ENCODE assay signal across 21 cellular contexts in the genomic region with DNA sequence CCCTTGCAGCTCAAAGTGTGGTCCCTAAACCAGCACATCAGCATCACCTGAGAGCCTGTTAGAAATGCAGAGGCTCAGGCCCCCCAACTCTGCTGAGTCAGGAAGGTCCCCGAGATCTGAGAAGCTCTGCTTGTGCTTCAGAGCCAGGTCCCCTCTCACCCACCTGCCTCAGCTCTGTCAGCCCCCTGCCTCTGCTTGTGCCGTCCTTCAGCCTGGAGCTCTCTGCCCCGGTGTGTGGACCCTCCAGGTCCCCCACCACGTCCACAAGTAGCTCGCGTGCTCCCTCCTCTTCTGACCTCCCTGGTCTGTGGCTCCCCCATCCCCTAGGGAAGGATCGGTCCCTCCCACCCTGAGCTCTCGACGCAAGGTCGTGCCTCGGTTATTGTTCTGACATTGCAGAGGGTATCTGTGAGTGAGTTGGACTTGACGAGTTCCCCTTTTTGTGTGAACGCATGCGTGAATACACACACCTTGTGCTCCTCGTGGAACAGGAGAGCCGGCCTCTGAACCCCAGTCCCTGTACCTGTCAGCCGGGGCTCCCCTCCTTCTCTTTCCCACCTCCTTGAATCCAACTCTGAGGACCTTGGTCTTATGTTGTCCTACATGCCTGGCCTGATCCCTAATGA.
DNase-seq lines count a peak whose midpoint lies in the region; FAIRE-seq and TF ChIP-seq lines count a peak whose summit lies in the region.
"Had no signal": no experiment of that assay in that cellular context is flagged by ENCODE, and none has a peak within 500 bp of the region (broad histone marks: within the 10 kb centered on the region; RNA-seq: fewer than 3 reads in every experiment).

No MANE protein-coding gene starts in this region.

- no peak overlapping the region for H3K4me2 ChIP-seq in astrocyte (ENCODE audit: low read length)

- CTCF ChIA-PET in activated CD4-positive, alpha-beta T cell treated with anti-CD3 and anti-CD28 coated beads, Interleukin-2, amount 10 ng/mL, durations not matched to agents 7 days and 5 days (lab: Charles Lee): interaction anchor here (0.7 to 5.5 kb wide), 5 partner anchors 9 to 1223 kb away, joined by 3 to 63 read pairs (median 4); no protein-coding TSS in a partner anchor

- H3K27me3 ChIP-seq in astrocyte (ENCODE audit: insufficient read depth, low read length): peaks cover 3% of the 10 kb centered on the region
- H3K27me3 ChIP-seq: cardiac muscle cell had no signal

- peak overlapping the region; percentile 47 for H3K27ac Mint-ChIP-seq in activated CD4-positive, alpha-beta T cell treated with anti-CD3 and anti-CD28 coated beads, Interleukin-2, amount 10 ng/mL, durations not matched to agents 7 days and 5 days
- H3K27ac Mint-ChIP-seq in astrocyte (ENCODE audit: unreplicated experiment): peak overlapping the region; percentile 34
- H3K27ac Mint-ChIP-seq in nephron progenitor cell: peak overlapping the region; percentile 62
- peak overlapping the region; percentile 65 for H3K27ac Mint-ChIP-seq in type B pancreatic cell
- H3K27ac Mint-ChIP-seq: activated naive CD4-positive, alpha-beta T cell treated with anti-CD3 and anti-CD28 coated beads for 36 hours; activated T-cell treated with anti-CD3 and anti-CD28 coated beads, Interleukin-2, amount 50 U/mL, for 72 hours had no signal

- no peaks in the 10 kb centered on the region for H3K36me3 ChIP-seq in astrocyte (ENCODE audit: insufficient read depth, low read length)
- H3K36me3 ChIP-seq: cardiac muscle cell, prostate gland had no signal

- H3K36me3 Mint-ChIP-seq in activated CD4-positive, alpha-beta T cell treated with anti-CD3 and anti-CD28 coated beads, Interleukin-2, amount 10 ng/mL, durations not matched to agents 7 days and 5 days (ENCODE audit: low read depth): no peaks in the 10 kb centered on the region
- H3K36me3 Mint-ChIP-seq in astrocyte (ENCODE audit: low read depth, unreplicated experiment): peaks cover 3% of the 10 kb centered on the region
- no peaks in the 10 kb centered on the region for H3K36me3 Mint-ChIP-seq in nephron progenitor cell (ENCODE audit: low read depth)
- no peaks in the 10 kb centered on the region for H3K36me3 Mint-ChIP-seq in type B pancreatic cell
- H3K36me3 Mint-ChIP-seq: CD8-positive, alpha-beta memory T cell had no signal

- DNase-seq in activated CD4-positive, alpha-beta T cell treated with anti-CD3 and anti-CD28 coated beads, Interleukin-2, amount 10 ng/mL, durations not matched to agents 7 days and 5 days: no peak
- DNase-seq in activated CD4-positive, alpha-beta T cell treated with anti-CD3 and anti-CD28 coated beads, Interleukin-2, amount 50 U/mL, for 1 hour: no peak
- DNase-seq in astrocyte (ENCODE audit: low read depth): no peak
- no peak for DNase-seq in nephron progenitor cell
- DNase-seq in type B pancreatic cell (ENCODE audit: extremely low spot score, unreplicated experiment): no peak
- DNase-seq in activated T-cell treated with anti-CD3 and anti-CD28 coated beads, Interleukin-2, amount 50 U/mL, for 1 hour: no peak
- DNase-seq in SIG-M5 (lab: John Stamatoyannopoulos, UW): no peak
- no peak for DNase-seq in NCI-H2107 treated with DMSO at 0.1 percent for 48 hours (lab: John Stamatoyannopoulos, UW; ENCODE audit: unreplicated experiment)
- DNase-seq: 8988T; activated CD4-positive, alpha-beta T cell treated with anti-CD3 and anti-CD28 coated beads for 1 hour; activated naive CD4-positive, alpha-beta T cell treated with anti-CD3 and anti-CD28 coated beads for 36 hours; activated T-cell treated with anti-CD3 and anti-CD28 coated beads, Interleukin-2, amount 50 U/mL, for 72 hours; CD8-positive, alpha-beta memory T cell; cortex of kidney; NCI-H226; PC-3; stimulated activated CD4-positive, alpha-beta T cell treated with anti-CD3 and anti-CD28 coated beads, Interleukin-1b, Interleukin-23, amount 100 ng/mL, for 48 hours; SW 1271 had no signal

- H3K27me3 Mint-ChIP-seq in activated CD4-positive, alpha-beta T cell treated with anti-CD3 and anti-CD28 coated beads, Interleukin-2, amount 10 ng/mL, durations not matched to agents 7 days and 5 days: no peaks in the 10 kb centered on the region
- H3K27me3 Mint-ChIP-seq in astrocyte (ENCODE audit: low read depth, unreplicated experiment): peaks cover 7% of the 10 kb centered on the region
- peaks cover 4% of the 10 kb centered on the region for H3K27me3 Mint-ChIP-seq in nephron progenitor cell (ENCODE audit: low read depth, poor library complexity)
- H3K27me3 Mint-ChIP-seq in type B pancreatic cell: no peaks in the 10 kb centered on the region

- no peak for TF ChIP-seq CTCF in astrocyte (IDR thresholded peaks at IDR 0.05; ENCODE audit: insufficient read depth, low read depth, low read length)
- no peak for TF ChIP-seq CTCF in nephron progenitor cell (IDR thresholded peaks at IDR 0.05)
- TF ChIP-seq CTCF in type B pancreatic cell (conservative IDR thresholded peaks at IDR 0.05): no peak

- no peak overlapping the region for H3K4me3 Mint-ChIP-seq in activated CD4-positive, alpha-beta T cell treated with anti-CD3 and anti-CD28 coated beads, Interleukin-2, amount 10 ng/mL, durations not matched to agents 7 days and 5 days
- H3K4me3 Mint-ChIP-seq in astrocyte (ENCODE audit: unreplicated experiment) (no peak overlapping the region), nephron progenitor cell (peak overlapping the region; percentile 51), type B pancreatic cell (no peak overlapping the region)
- H3K4me3 Mint-ChIP-seq: activated naive CD4-positive, alpha-beta T cell treated with anti-CD3 and anti-CD28 coated beads for 36 hours; activated T-cell treated with anti-CD3 and anti-CD28 coated beads, Interleukin-2, amount 50 U/mL, for 72 hours; CD8-positive, alpha-beta memory T cell had no signal

- peaks cover 38% of the 10 kb centered on the region for H3K4me1 Mint-ChIP-seq in activated CD4-positive, alpha-beta T cell treated with anti-CD3 and anti-CD28 coated beads, Interleukin-2, amount 10 ng/mL, durations not matched to agents 7 days and 5 days
- H3K4me1 Mint-ChIP-seq in astrocyte (ENCODE audit: low read depth, unreplicated experiment) (peaks cover 55% of the 10 kb centered on the region), nephron progenitor cell (peaks cover 90% of the 10 kb centered on the region), type B pancreatic cell (ENCODE audit: unreplicated experiment) (peaks cover 51% of the 10 kb centered on the region)

- H3K79me2 ChIP-seq in astrocyte (ENCODE audit: insufficient read depth, low read length): no peaks in the 10 kb centered on the region

- POLR2A ChIA-PET in activated CD4-positive, alpha-beta T cell treated with anti-CD3 and anti-CD28 coated beads, Interleukin-2, amount 10 ng/mL, durations not matched to agents 7 days and 5 days (lab: Charles Lee): no interaction called here

- H3K4me3 ChIP-seq in astrocyte (ENCODE audit: insufficient read depth, low read depth, low read length): no peak overlapping the region
- H3K4me3 ChIP-seq: cardiac muscle cell, prostate gland had no signal

- H3K9me3 ChIP-seq in astrocyte (ENCODE audit: insufficient read depth, low read depth, low read length): no peaks in the 10 kb centered on the region
- H3K9me3 ChIP-seq: prostate gland had no signal

- H3K9me3 Mint-ChIP-seq in activated CD4-positive, alpha-beta T cell treated with anti-CD3 and anti-CD28 coated beads, Interleukin-2, amount 10 ng/mL, durations not matched to agents 7 days and 5 days: no peaks in the 10 kb centered on the region
- H3K9me3 Mint-ChIP-seq in astrocyte (ENCODE audit: unreplicated experiment) (no peaks in the 10 kb centered on the region), nephron progenitor cell (no peaks in the 10 kb centered on the region), type B pancreatic cell (no peaks in the 10 kb centered on the region)
- H3K9me3 Mint-ChIP-seq: activated naive CD4-positive, alpha-beta T cell treated with anti-CD3 and anti-CD28 coated beads for 36 hours; activated T-cell treated with anti-CD3 and anti-CD28 coated beads, Interleukin-2, amount 50 U/mL, for 72 hours; CD8-positive, alpha-beta memory T cell had no signal

- no peak overlapping the region for H2AFZ ChIP-seq in astrocyte (ENCODE audit: low read depth, low read length)

- peaks cover 33% of the 10 kb centered on the region for H3K4me1 ChIP-seq in astrocyte (ENCODE audit: insufficient read depth, low read length)
- H3K4me1 ChIP-seq: prostate gland had no signal

- H3K9ac ChIP-seq in astrocyte (ENCODE audit: low read length): no peak overlapping the region

- no peak for FAIRE-seq in astrocyte (lab: Jason Lieb, UNC)
- FAIRE-seq: keratinocyte had no signal

- H3K27ac ChIP-seq in astrocyte (ENCODE audit: low read depth, low read length): no peak overlapping the region
- H3K27ac ChIP-seq: cardiac muscle cell, prostate gland had no signal

- H4K20me1 ChIP-seq in astrocyte (ENCODE audit: insufficient read depth, low read length): no peaks in the 10 kb centered on the region
